Comparison of ENCODE assay signal across 15 cellular contexts in genomic region chr13:37701972-37702371, GRCh38.
DNase-seq lines count a peak whose midpoint lies in the region; ATAC-seq and TF ChIP-seq lines count a peak whose summit lies in the region.
"Had no signal": no experiment of that assay in that cellular context is flagged by ENCODE, and none has a peak within 500 bp of the region (broad histone marks: within the 10 kb centered on the region; RNA-seq: fewer than 3 reads in every experiment).

No MANE protein-coding gene starts in this region.

- H3K9me3 ChIP-seq in MG63: no peaks in the 10 kb centered on the region
- H3K9me3 ChIP-seq: heart right ventricle, Peyer's patch had no signal

- no peak overlapping the region for H3K18ac ChIP-seq in mesendoderm (ENCODE audit: low read length)

- no peaks in the 10 kb centered on the region for H3K27me3 ChIP-seq in MG63
- H3K27me3 ChIP-seq in mesendoderm (ENCODE audit: insufficient read depth, low read length, poor library complexity): no peaks in the 10 kb centered on the region
- H3K27me3 ChIP-seq: heart right ventricle, Peyer's patch had no signal

- no peak overlapping the region for H3K4me2 ChIP-seq in mesendoderm (ENCODE audit: low read length)

- no peak overlapping the region for H3K9ac ChIP-seq in mesendoderm (ENCODE audit: low read length)

- H4K5ac ChIP-seq in mesendoderm (ENCODE audit: low read length): no peak overlapping the region

- H3K79me2 ChIP-seq in mesendoderm (ENCODE audit: control insufficient read depth, insufficient read depth, low read length): no peaks in the 10 kb centered on the region

- no peak overlapping the region for H2AK5ac ChIP-seq in mesendoderm (ENCODE audit: low read length)

- H4K8ac ChIP-seq in mesendoderm (ENCODE audit: low read depth, low read length): no peak overlapping the region

- H3K79me1 ChIP-seq in mesendoderm (ENCODE audit: low read length): no peaks in the 10 kb centered on the region

- H3K56ac ChIP-seq in mesendoderm (ENCODE audit: low read length): no peak overlapping the region

- no peak overlapping the region for H2BK5ac ChIP-seq in mesendoderm (ENCODE audit: low read length)

- H3K36me3 ChIP-seq in MG63: no peaks in the 10 kb centered on the region
- no peaks in the 10 kb centered on the region for H3K36me3 ChIP-seq in mesendoderm (ENCODE audit: control insufficient read depth, insufficient read depth, low read length)
- H3K36me3 ChIP-seq: heart right ventricle, Peyer's patch had no signal

- no peak for TF ChIP-seq CTCF in choroid plexus epithelial cell (conservative IDR thresholded peaks at IDR 0.05; ENCODE audit: low read depth, low read length)

- DNase-seq in AG08395 (ENCODE audit: low spot score) (peak; percentile 86), MG63 (peak; percentile 73), choroid plexus epithelial cell (ENCODE audit: low read depth) (peak; percentile 98), mesendoderm (peak; percentile 50), HuH-7.5 (ENCODE audit: low spot score) (no peak)
- DNase-seq in activated naive CD4-positive, alpha-beta T cell (lab: John Stamatoyannopoulos, UW): no peak
- DNase-seq: activated CD4-positive, alpha-beta T cell treated with anti-CD3 and anti-CD28 coated beads, Interleukin-2, amount 50 U/mL, for 4 hours; amygdala; CD4-positive, alpha-beta T cell; heart right ventricle; NCI-H1105 treated with DMSO at 0.1 percent for 48 hours; Peyer's patch had no signal

- ATAC-seq in HG02798 (IDR thresholded peaks at IDR 0.05; ENCODE audit: poor library complexity, unreplicated experiment) (no peak), GM18858 (IDR thresholded peaks at IDR 0.05; ENCODE audit: unreplicated experiment) (no peak)
- ATAC-seq: GM12878 had no signal

- no peak overlapping the region for H3K27ac ChIP-seq in mesendoderm (ENCODE audit: low read depth, low read length)

- no peak overlapping the region for H3K4ac ChIP-seq in mesendoderm (ENCODE audit: low read depth, low read length)

- WGBS in mesendoderm (ENCODE audit: extremely low coverage, insufficient coverage, low lambda C conversion rate): no CpG with 5 or more reads among the region's 4 CpGs

- H2BK15ac ChIP-seq in mesendoderm (replicated peaks; ENCODE audit: low read depth): no peak overlapping the region

- no peak overlapping the region for H2BK120ac ChIP-seq in mesendoderm (ENCODE audit: low read depth, low read length)

- H3K23ac ChIP-seq in mesendoderm (ENCODE audit: low read length): no peak overlapping the region

- no peaks in the 10 kb centered on the region for H3K4me1 ChIP-seq in mesendoderm (ENCODE audit: control insufficient read depth, low read depth, low read length)
- H3K4me1 ChIP-seq: Peyer's patch had no signal

- H3K4me3 ChIP-seq in MG63 (no peak overlapping the region), choroid plexus epithelial cell (ENCODE audit: low read depth, low read length) (no peak overlapping the region), mesendoderm (ENCODE audit: low read length) (no peak overlapping the region)
- H3K4me3 ChIP-seq: GM12878, heart right ventricle, Peyer's patch had no signal

Comparison
In these comparisons a context has a peak if more than half of its experiments do, and no peak if none do; other contexts are left out.
1. DNase-seq: peak in AG08395 (single experiment), MG63 (single experiment), choroid plexus epithelial cell (single experiment) and mesendoderm (single experiment); none in activated naive CD4-positive, alpha-beta T cell (0 of 4) and HuH-7.5 (single experiment).